Comparison of ENCODE assay signal across 8 cellular contexts in the genomic region with DNA sequence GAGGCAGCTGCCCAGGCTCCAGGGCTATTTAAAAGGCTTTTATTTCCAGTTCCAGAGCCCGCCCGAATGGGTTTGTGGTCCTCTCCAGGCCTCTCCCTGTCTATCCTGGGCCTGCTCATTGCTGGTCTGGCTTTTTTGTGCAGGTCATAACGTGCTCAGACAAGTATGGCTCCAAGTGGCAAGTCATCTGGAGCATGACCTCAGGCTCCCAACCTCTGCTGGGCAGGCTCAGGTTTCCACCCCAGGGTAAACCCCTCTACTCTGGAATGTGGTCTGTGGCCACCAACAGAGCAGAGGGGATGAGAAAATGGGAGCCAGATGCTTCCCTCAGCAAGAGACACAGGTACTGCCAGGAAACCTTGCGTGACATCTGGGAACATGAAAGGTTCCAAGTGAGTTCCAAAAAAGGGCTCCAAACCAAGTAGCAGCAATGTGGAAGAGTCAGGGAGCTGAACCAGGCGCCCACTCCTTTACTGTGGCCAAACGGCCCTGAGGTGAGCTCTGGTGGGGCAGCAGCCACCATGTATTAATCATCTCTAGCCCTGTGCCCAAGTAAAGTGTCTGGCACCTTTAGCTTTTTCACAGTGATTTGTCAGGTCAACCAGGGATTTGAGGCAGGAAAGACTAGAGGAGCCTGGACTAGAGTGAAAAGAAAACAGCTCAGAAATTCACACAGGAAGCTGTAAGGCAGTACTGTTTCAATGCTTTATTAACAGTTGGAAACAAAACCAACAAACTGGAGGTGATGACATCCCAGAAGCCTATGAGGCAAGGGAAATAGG. TPM values are rescaled to one million over a fixed set of nuclear protein-coding genes. Genes with fewer than 3 reads are reported as not detected.
DNase-seq lines count a peak whose midpoint lies in the region; ATAC-seq and TF ChIP-seq lines count a peak whose summit lies in the region.

No MANE protein-coding gene starts in this region.

- peak; percentile 3 for ATAC-seq in GM18861 (IDR thresholded peaks at IDR 0.05; ENCODE audit: unreplicated experiment)

- H2AFZ ChIP-seq in ACC112 (ENCODE audit: low read length, unreplicated experiment) (no peak overlapping the region), Karpas-422 (ENCODE audit: low read length) (no peak overlapping the region)

- H3K4me2 ChIP-seq in Karpas-422 (ENCODE audit: low read depth, low read length, poor library complexity, severe bottlenecking): peak overlapping the region; percentile 59

- H3K9me2 ChIP-seq in Karpas-422 (replicated peaks; ENCODE audit: insufficient read depth, low read length): no peaks in the 10 kb centered on the region

- DNase-seq in Karpas-422 (no peak), cardiac fibroblast (ENCODE audit: low read depth in 2 of 2) (peak; percentile 43 to 68), pons (ENCODE audit: low spot score) (no peak), medulla oblongata (ENCODE audit: extremely low spot score) (no peak), SIG-M5 (lab: John Stamatoyannopoulos, UW) (no peak)

- H3K9ac ChIP-seq in Karpas-422 (ENCODE audit: low read length) (peak overlapping the region; percentile 87), muscle layer of colon (ENCODE audit: low read length) (peak overlapping the region; percentile 66)

- H3K4me3 ChIP-seq in ACC112 (ENCODE audit: low read depth, low read length) (peak overlapping the region; percentile 75; the same call in 1 of the 2 replicates), Karpas-422 (ENCODE audit: low read length) (peak overlapping the region; percentile 44; the same call in 1 of the 2 replicates), cardiac fibroblast (replicated peaks in 1 of 2; ENCODE audit: low read depth in 2 of 2, low read length in 2 of 2) (peak overlapping the region; percentile 44 to 47), muscle layer of colon (ENCODE audit: low read depth in 1 of 2, low read length in 2 of 2) (peak overlapping the region; percentile 83 to 92)

- no peak for TF ChIP-seq CTCF in cardiac fibroblast (IDR thresholded peaks at IDR 0.05; ENCODE audit: low read depth, low read length)

- H3K27ac ChIP-seq in ACC112 (ENCODE audit: low read depth, low read length) (peak overlapping the region; percentile 88), Karpas-422 (ENCODE audit: low read length) (peak overlapping the region; percentile 100), muscle layer of colon (ENCODE audit: low read depth, low read length) (peak overlapping the region; percentile 88)

- H3K79me2 ChIP-seq in ACC112 (ENCODE audit: control insufficient read depth, insufficient read depth, low read length, unreplicated experiment): no peaks in the 10 kb centered on the region
- no peaks in the 10 kb centered on the region for H3K79me2 ChIP-seq in Karpas-422 (ENCODE audit: low read length)

- H3K9me3 ChIP-seq in Karpas-422 (ENCODE audit: low read length): no peaks in the 10 kb centered on the region
- H3K9me3 ChIP-seq in muscle layer of colon (ENCODE audit: low read length): no peaks in the 10 kb centered on the region

- H3K27me3 ChIP-seq in ACC112 (ENCODE audit: insufficient read depth, low read length) (no peaks in the 10 kb centered on the region), Karpas-422 (ENCODE audit: low read length) (no peaks in the 10 kb centered on the region), muscle layer of colon (ENCODE audit: control insufficient read depth in 1 of 2, insufficient read depth in 2 of 2, low read length in 2 of 2) (no peaks in the 10 kb centered on the region)

- no peaks in the 10 kb centered on the region for H4K20me1 ChIP-seq in Karpas-422 (ENCODE audit: insufficient read depth, low read depth, low read length)

- H3K36me3 ChIP-seq in ACC112 (ENCODE audit: insufficient read depth, low read length) (peaks cover 7% of the 10 kb centered on the region; the same call in 1 of the 2 replicates), Karpas-422 (ENCODE audit: insufficient read depth, low read length) (peaks cover 23% of the 10 kb centered on the region), muscle layer of colon (ENCODE audit: insufficient read depth, low read length) (peaks cover 24% of the 10 kb centered on the region)

- peaks cover 37% of the 10 kb centered on the region for H3K4me1 ChIP-seq in ACC112 (ENCODE audit: control insufficient read depth, insufficient read depth, low read length, unreplicated experiment)
- peaks cover 100% of the 10 kb centered on the region for H3K4me1 ChIP-seq in Karpas-422 (ENCODE audit: low read length)
- peaks cover 30% of the 10 kb centered on the region for H3K4me1 ChIP-seq in muscle layer of colon (ENCODE audit: insufficient read depth, low read length)

RNA-seq across cellular contexts. Expression of a gene that starts 25.6 kb away (rescaled TPM):
- 5.1 and 5.8 TPM in 2 replicates for total RNA-seq in Karpas-422 (2014; rRNA removed; shearing (Covaris generic); ENCODE audit: low replicate concordance)

RNA-seq across cellular contexts. Expression of a gene that starts 29.7 kb away (rescaled TPM):
- total RNA-seq in Karpas-422 (2014; rRNA removed; shearing (Covaris generic); ENCODE audit: low replicate concordance): 7.0 and 11.8 TPM in 2 replicates

RNA-seq across cellular contexts. Expression of a gene that starts 38.8 kb away (rescaled TPM):
- 61.3 and 75.2 TPM in 2 replicates for total RNA-seq in Karpas-422 (2014; rRNA removed; shearing (Covaris generic); ENCODE audit: low replicate concordance)

Comparison
In these comparisons a context has a peak if more than half of its experiments do, and no peak if none do; other contexts are left out.
1. DNase-seq: peak in cardiac fibroblast (2 of 2); none in Karpas-422 (single experiment), pons (single experiment), medulla oblongata (single experiment) and SIG-M5 (single experiment).
2. Peak in every context shown above with its lines, with median percentiles within 50 percentile points of each other: H3K27ac ChIP-seq and H3K4me3 ChIP-seq.